8 cellular contexts compared by ENCODE assay signal in the genomic region with DNA sequence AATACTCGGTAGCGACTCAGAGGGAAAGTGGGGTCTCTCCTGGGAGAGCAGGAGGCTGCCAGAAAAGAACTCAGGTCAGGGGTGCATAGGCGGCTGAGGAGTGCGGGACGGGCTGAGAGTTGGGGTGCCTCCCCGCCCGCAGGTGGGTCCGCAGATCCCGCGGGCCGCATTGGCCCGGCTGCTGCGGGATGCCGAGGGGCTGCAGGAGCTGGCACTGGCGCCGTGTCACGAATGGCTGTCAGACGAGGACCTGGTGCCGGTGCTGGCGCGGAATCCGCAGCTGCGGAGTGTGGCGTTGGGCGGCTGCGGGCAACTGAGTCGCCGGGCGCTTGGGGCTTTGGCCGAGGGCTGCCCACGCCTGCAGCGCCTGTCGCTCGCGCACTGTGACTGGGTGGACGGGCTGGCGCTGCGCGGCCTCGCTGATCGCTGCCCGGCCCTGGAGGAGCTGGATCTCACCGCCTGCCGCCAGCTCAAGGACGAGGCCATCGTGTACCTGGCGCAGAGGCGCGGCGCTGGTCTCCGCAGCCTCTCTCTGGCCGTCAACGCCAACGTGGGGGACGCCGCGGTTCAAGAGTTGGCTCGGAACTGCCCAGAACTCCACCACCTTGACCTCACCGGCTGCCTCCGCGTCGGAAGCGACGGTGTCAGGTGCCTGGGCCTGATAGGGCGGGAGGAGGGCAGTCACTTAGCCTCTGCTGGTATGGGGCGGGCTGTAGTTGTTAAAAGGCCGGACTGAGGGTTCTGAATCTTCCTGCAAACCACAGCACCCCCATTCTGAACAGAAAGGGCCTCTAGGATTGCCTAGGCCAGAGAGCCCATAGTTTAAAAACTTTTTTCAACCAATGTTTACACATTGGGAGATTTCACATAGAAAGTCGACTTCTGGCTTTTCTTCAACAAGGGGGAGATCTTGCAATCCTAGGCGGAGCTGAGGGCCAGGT. TPM values are rescaled to one million over a fixed set of nuclear protein-coding genes. Genes with fewer than 3 reads are reported as not detected.
A peak's percentile ranks its signal among the peaks of the same experiment; 100 is the strongest.
DNase-seq lines count a peak whose midpoint lies in the region; ATAC-seq and TF ChIP-seq lines count a peak whose summit lies in the region.

No MANE protein-coding gene starts in this region.

- H3K4me2 ChIP-seq in BLaER1 treated with 17β-estradiol and CSF1 and Interleukin-3, amounts not matched to agents 10 nM and 100 nM: peak overlapping the region; percentile 95 to 100 (median 99)
- peak overlapping the region; percentile 96 for H3K4me2 ChIP-seq in OCI-LY7 (ENCODE audit: low read length)

- peaks cover 9 to 51% (median 30%) of the 10 kb centered on the region in 11 experiments; a peak in 17 of 22 replicates for H4K20me1 ChIP-seq in BLaER1 treated with 17β-estradiol and CSF1 and Interleukin-3, amounts not matched to agents 10 nM and 100 nM
- no peaks in the 10 kb centered on the region for H4K20me1 ChIP-seq in OCI-LY7 (ENCODE audit: insufficient read depth, low read length)

- peaks cover 18 to 39% (median 30%) of the 10 kb centered on the region in 11 experiments for H3K36me3 ChIP-seq in BLaER1 treated with 17β-estradiol and CSF1 and Interleukin-3, amounts not matched to agents 10 nM and 100 nM
- H3K36me3 ChIP-seq in OCI-LY7 (ENCODE audit: insufficient read depth, low read length): peaks cover 11% of the 10 kb centered on the region; the same call in 1 of the 2 replicates
- H3K36me3 ChIP-seq in mesodermal cell (ENCODE audit: control insufficient read depth, insufficient read depth, low read length): peaks cover 16% of the 10 kb centered on the region
- H3K36me3 ChIP-seq in aorta (ENCODE audit: control insufficient read depth in 1 of 2, insufficient read depth in 2 of 2, low read length in 1 of 2): no peaks in the 10 kb centered on the region

- H3K9ac ChIP-seq in BLaER1 treated with 17β-estradiol and CSF1 and Interleukin-3, amounts not matched to agents 10 nM and 100 nM: peak overlapping the region; percentile 79 to 91 (median 85)

- H3K9me3 ChIP-seq in BLaER1 treated with 17β-estradiol and CSF1 and Interleukin-3, amounts not matched to agents 10 nM and 100 nM (replicated peaks in 1 of 11): no peaks in the 10 kb centered on the region
- H3K9me3 ChIP-seq in OCI-LY7 (ENCODE audit: low read length): no peaks in the 10 kb centered on the region
- no peaks in the 10 kb centered on the region for H3K9me3 ChIP-seq in mesodermal cell (ENCODE audit: control insufficient read depth, low read length)
- H3K9me3 ChIP-seq in aorta (ENCODE audit: control insufficient read depth, low read length): no peaks in the 10 kb centered on the region

- H3K27ac ChIP-seq in BLaER1 treated with 17β-estradiol and CSF1 and Interleukin-3, amounts not matched to agents 10 nM and 100 nM: peak overlapping the region; percentile 72 to 86 (median 79)
- peak overlapping the region; percentile 82 for H3K27ac ChIP-seq in OCI-LY7 (ENCODE audit: low read depth, low read length, poor library complexity, severe bottlenecking)
- peak overlapping the region; percentile 83 to 94 for H3K27ac ChIP-seq in coronary artery
- no peak overlapping the region for H3K27ac ChIP-seq in mesodermal cell (ENCODE audit: low read depth, low read length, severe bottlenecking)
- peak overlapping the region in 1 of 2 donors; percentile 1 for H3K27ac ChIP-seq in aorta (ENCODE audit: low read depth in 1 of 2, low read length in 2 of 2)

- intact Hi-C loops in OCI-LY7 (cut with micrococcal nuclease; ENCODE audit: unreplicated experiment): loop anchor here (1.0 to 5.0 kb wide), 7 partner anchors 10 to 160 kb away; a partner anchor contains a TSS
- intact Hi-C loops in aorta (cut with DNase I): loop anchor here in 1 of 2 donors (2.0 kb wide), 1 partner anchor 27 kb away; a partner anchor contains a TSS

- H3K27me3 ChIP-seq in BLaER1 treated with 17β-estradiol and CSF1 and Interleukin-3, amounts not matched to agents 10 nM and 100 nM: peaks cover 24 to 29% (median 28%) of the 10 kb centered on the region in 11 experiments
- H3K27me3 ChIP-seq in aorta (ENCODE audit: control insufficient read depth in 1 of 2, insufficient read depth in 2 of 2, low read length in 1 of 2): no peaks in the 10 kb centered on the region

- POLR2A ChIA-PET in OCI-LY7 (lab: Charles Lee): interaction anchor here (1.2 to 2.3 kb wide), 6 partner anchors 10 to 90 kb away, joined by 3 to 13 read pairs (median 4); a partner anchor contains a TSS

- no peaks in the 10 kb centered on the region for H3K9me2 ChIP-seq in OCI-LY7 (ENCODE audit: insufficient read depth, low read length)

- 7 to 9% methylated on average over 58 to 63 of the region's 69 CpGs for WGBS in mesodermal cell (ENCODE audit: insufficient coverage in 2 of 2), 2 experiments
- WGBS in aorta, 2 donors: 1% methylated on average over 55 to 69 of the region's 69 CpGs

- CTCF ChIA-PET in OCI-LY7 (lab: Charles Lee; ENCODE audit: unreplicated experiment): no interaction called here

- TF ChIP-seq CTCF in OCI-LY7 (conservative IDR thresholded peaks at IDR 0.05; ENCODE audit: low read length) (no peak), coronary artery (IDR thresholded peaks at IDR 0.05) (no peak)

- H3K79me2 ChIP-seq in OCI-LY7 (ENCODE audit: insufficient read depth, low read depth, low read length): peaks cover 6% of the 10 kb centered on the region; the same call in 1 of the 2 replicates

- peak overlapping the region; percentile 80; the same call in 1 of the 2 replicates for H2AFZ ChIP-seq in OCI-LY7 (ENCODE audit: low read length)

- H3K4me1 ChIP-seq in BLaER1 treated with 17β-estradiol and CSF1 and Interleukin-3, amounts not matched to agents 10 nM and 100 nM: peaks cover 33 to 51% (median 37%) of the 10 kb centered on the region in 10 experiments
- H3K4me1 ChIP-seq in OCI-LY7 (ENCODE audit: insufficient read depth, low read length, poor library complexity, severe bottlenecking): peaks cover 46% of the 10 kb centered on the region
- H3K4me1 ChIP-seq in mesodermal cell (ENCODE audit: control insufficient read depth, insufficient read depth, low read length, poor library complexity, severe bottlenecking): peaks cover 6% of the 10 kb centered on the region
- no peaks in the 10 kb centered on the region for H3K4me1 ChIP-seq in aorta (ENCODE audit: control insufficient read depth in 1 of 2, insufficient read depth in 2 of 2, low read length in 2 of 2)

- ATAC-seq in GM21619 (IDR thresholded peaks at IDR 0.05; ENCODE audit: unreplicated experiment) (peak; percentile 5), aorta (ENCODE audit: low FRiP score) (peak; percentile 1)

- BruUV-seq in OCI-LY7 (replicated peaks; lab: Mats Ljungman, UMichigan): no TSS peak

- H3K4me3 ChIP-seq in BLaER1 treated with 17β-estradiol and CSF1 and Interleukin-3, amounts not matched to agents 10 nM and 100 nM: peak overlapping the region; percentile 81 to 98 (median 88)
- H3K4me3 ChIP-seq in OCI-LY7 (ENCODE audit: low read depth, low read length, poor library complexity, severe bottlenecking) (peak overlapping the region; percentile 79), coronary artery (peak overlapping the region; percentile 90), mesodermal cell (ENCODE audit: extremely low read depth, insufficient read depth, low read length, poor library complexity, severe bottlenecking) (peak overlapping the region; percentile 78), aorta (ENCODE audit: low read length in 2 of 2) (peak overlapping the region; percentile 14 to 73)

- DNase-seq in OCI-LY7 (ENCODE audit: low spot score): peak; percentile 31
- no peak for DNase-seq in coronary artery (ENCODE audit: low spot score)
- no peak for DNase-seq in aorta
- no peak for DNase-seq in NCI-H1930 (lab: John Stamatoyannopoulos, UW)
- DNase-seq in Ammon's horn (ENCODE audit: low spot score): no peak

RNA-seq across cellular contexts. Expression of a gene that starts 1.3 kb away (rescaled TPM):
- total RNA-seq in OCI-LY7 (2014; rRNA removed; shearing (Covaris generic)): 13.3 and 20.9 TPM in 2 replicates
- total RNA-seq in OCI-LY7 (2022) (13.4 and 18.2 TPM in 2 replicates), aorta (10 to 100 TPM in 1 of 2 donors, 1 to 10 TPM in 1; 8.7 to 12.1 TPM)
- polyA plus RNA-seq in mesodermal cell (2013, experiment 1 of 2): 9.8 TPM
- 7.5 TPM for polyA plus RNA-seq in mesodermal cell (2013, experiment 2 of 2)
- polyA plus RNA-seq in aorta: 10 to 100 TPM in 1 of 2 donors, 1 to 10 TPM in 1; 7.0 to 30.5 TPM

RNA-seq across cellular contexts. Expression of a gene that starts 3.3 kb away (rescaled TPM):
- total RNA-seq in OCI-LY7 (2014; rRNA removed; shearing (Covaris generic)): 2.0 and 2.2 TPM in 2 replicates
- total RNA-seq in OCI-LY7 (2022) (10.2 and 10.9 TPM in 2 replicates), aorta (1 to 10 TPM in 1 of 2 donors, under 1 TPM in 1; 0.16 to 1.4 TPM)
- 6.6 TPM for polyA plus RNA-seq in mesodermal cell (2013, experiment 1 of 2)
- 5.9 TPM for polyA plus RNA-seq in mesodermal cell (2013, experiment 2 of 2)
- polyA plus RNA-seq in aorta: under 1 TPM; 0.25 to 0.33 TPM

RNA-seq across cellular contexts. Expression of a gene that starts 10.5 kb away (rescaled TPM):
- 48.9 and 61.0 TPM in 2 replicates for total RNA-seq in OCI-LY7 (2014; rRNA removed; shearing (Covaris generic))
- total RNA-seq in OCI-LY7 (2022) (71.6 and 73.3 TPM in 2 replicates), aorta (10 to 100 TPM; 40.6 to 48.2 TPM)
- polyA plus RNA-seq in mesodermal cell (2013, experiment 1 of 2): 90.8 TPM
- 74.4 TPM for polyA plus RNA-seq in mesodermal cell (2013, experiment 2 of 2)
- 10 to 100 TPM; 55.3 to 80.2 TPM for polyA plus RNA-seq in aorta

RNA-seq across cellular contexts. Expression of a gene that starts 26.4 kb away (rescaled TPM):
- 47.1 and 53.3 TPM in 2 replicates for total RNA-seq in OCI-LY7 (2014; rRNA removed; shearing (Covaris generic))
- total RNA-seq in OCI-LY7 (2022) (67.3 and 75.2 TPM in 2 replicates), aorta (10 to 100 TPM; 48.4 to 63.3 TPM)
- polyA plus RNA-seq in mesodermal cell (2013, experiment 1 of 2): 31.4 TPM
- polyA plus RNA-seq in mesodermal cell (2013, experiment 2 of 2): 26.3 TPM
- 10 to 100 TPM in 1 of 2 donors, 1 to 10 TPM in 1; 9.8 to 43.4 TPM for polyA plus RNA-seq in aorta

RNA-seq across cellular contexts. Expression of a gene that starts 29.4 kb away (rescaled TPM):
- 0.67 and 3.3 TPM in 2 replicates for total RNA-seq in OCI-LY7 (2014; rRNA removed; shearing (Covaris generic))
- total RNA-seq in OCI-LY7 (2022) (0.50 and 0.67 TPM in 2 replicates), aorta (not detected)
- not detected for polyA plus RNA-seq in mesodermal cell (2013, experiment 1 of 2)
- not detected for polyA plus RNA-seq in mesodermal cell (2013, experiment 2 of 2)
- polyA plus RNA-seq in aorta: under 1 TPM in 1 of 2 donors, not detected in 1; 0.36 TPM
